12 cellular contexts compared by ENCODE assay signal in genomic region chr4:26204249-26204825, GRCh38.
A peak's percentile ranks its signal among the peaks of the same experiment; 100 is the strongest.
DNase-seq lines count a peak whose midpoint lies in the region; ATAC-seq, FAIRE-seq and TF ChIP-seq lines count a peak whose summit lies in the region.
"Had no signal": no experiment of that assay in that cellular context is flagged by ENCODE, and none has a peak within 500 bp of the region (broad histone marks: within the 10 kb centered on the region; RNA-seq: fewer than 3 reads in every experiment).

No MANE protein-coding gene starts in this region.

- no peak overlapping the region for H3K4me2 ChIP-seq in K562 (ENCODE audit: insufficient read depth, low read length)

- H2AFZ ChIP-seq in K562 (ENCODE audit: low read depth, low read length): no peak overlapping the region

- H4K20me1 ChIP-seq in K562 (replicated peaks; ENCODE audit: control insufficient read depth, insufficient read depth, low read length): no peaks in the 10 kb centered on the region

- intact Hi-C loops in left ventricle myocardium superior (cut with micrococcal nuclease) (no loop called here), left cardiac atrium (cut with DNase I) (no loop called here), K562 (cut with micrococcal nuclease) (no loop called here), upper lobe of right lung (cut with DNase I) (no loop called here)

- TF ChIP-seq EP300 in K562 (IDR thresholded peaks at IDR 0.05; ENCODE audit: low read length): no peak

- TF ChIP-seq POLR2A in NB4 (IDR thresholded peaks at IDR 0.05; ENCODE audit: extremely low read depth, insufficient read length) (no peak), K562 (conservative IDR thresholded peaks at IDR 0.05) (no peak)

- H3K4me3 ChIP-seq in NB4 (ENCODE audit: low read depth, low read length) (no peak overlapping the region), K562 (no peak overlapping the region), upper lobe of right lung (no peak overlapping the region)
- H3K4me3 ChIP-seq: lower lobe of right lung had no signal

- H3K9me3 ChIP-seq in K562 (replicated peaks; ENCODE audit: control insufficient read depth, insufficient read depth, low read depth, low read length) (no peaks in the 10 kb centered on the region), upper lobe of right lung (no peaks in the 10 kb centered on the region)
- H3K9me3 ChIP-seq: lower lobe of right lung had no signal

- H3K36me3 ChIP-seq in K562 (ENCODE audit: control insufficient read depth, insufficient read depth, low read length): no peaks in the 10 kb centered on the region
- no peaks in the 10 kb centered on the region for H3K36me3 ChIP-seq in upper lobe of right lung
- H3K36me3 ChIP-seq: lower lobe of right lung had no signal

- H3K4me1 ChIP-seq in K562 (replicated peaks in 1 of 2; ENCODE audit: control insufficient read depth in 2 of 2, insufficient read depth in 2 of 2, low read length in 2 of 2): no peaks in the 10 kb centered on the region
- H3K4me1 ChIP-seq in upper lobe of right lung: no peaks in the 10 kb centered on the region

- CTCF ChIA-PET in K562 (lab: Yijun Ruan, JAX; ENCODE audit: low intra/inter-chr PET ratio): no interaction called here

- in situ Hi-C loops in K562 (cut with MboI): no loop called here

- DNase-seq in left ventricle myocardium superior (no peak), left cardiac atrium (no peak), NB4 (ENCODE audit: low read depth) (peak; percentile 98), K562 (ENCODE audit: extremely low read depth in 1 of 4, low spot score in 3 of 4) (no peak), upper lobe of right lung (no peak), RPMI8226 (no peak)
- DNase-seq: AML-193, GOT3, lower lobe of right lung, NCI-H2227 treated with DMSO at 0.1 percent for 48 hours had no signal

- no peak for FAIRE-seq in K562 (lab: Jason Lieb, UNC)

- BruUV-seq in K562 (replicated peaks; lab: Mats Ljungman, UMichigan): no TSS peak

- no peaks in the 10 kb centered on the region for H3K79me2 ChIP-seq in K562 (ENCODE audit: control insufficient read depth, insufficient read depth, low read length)

- H3K27ac ChIP-seq in K562 (ENCODE audit: extremely low read depth, low read depth, low read length) (no peak overlapping the region), upper lobe of right lung (no peak overlapping the region)
- H3K27ac ChIP-seq: lower lobe of right lung had no signal

- 2% methylated on average over 8 of the region's 8 CpGs for WGBS in K562 (ENCODE audit: insufficient coverage, low coverage, missing lambda C conversion rate)

- ATAC-seq in left ventricle myocardium superior (peak; percentile 55), left cardiac atrium (no peak), K562 (no peak), upper lobe of right lung (peak; percentile 23), HG02970 (IDR thresholded peaks at IDR 0.05; ENCODE audit: low FRiP score, unreplicated experiment) (no peak), HG03342 (IDR thresholded peaks at IDR 0.05; ENCODE audit: unreplicated experiment) (no peak)

- no peak for TF ChIP-seq RAD21 in K562 (CRISPR knock-in tag; conservative IDR thresholded peaks at IDR 0.05 in 1 of 2, IDR thresholded peaks at IDR 0.05 in 1 of 2)

- no peaks in the 10 kb centered on the region for H3K9me1 ChIP-seq in K562 (ENCODE audit: control insufficient read depth, insufficient read depth, low read length)

- H3K27me3 ChIP-seq in K562 (ENCODE audit: control insufficient read depth in 2 of 2, insufficient read depth in 2 of 2, low read length in 2 of 2): peaks cover 4 to 19% of the 10 kb centered on the region in 2 experiments; a peak in 4 of 5 replicates
- H3K27me3 ChIP-seq in upper lobe of right lung: no peaks in the 10 kb centered on the region

- TF ChIP-seq CTCF in NB4 (IDR thresholded peaks at IDR 0.05; ENCODE audit: low read depth, low read length): no peak
- no peak for TF ChIP-seq CTCF in K562 (IDR thresholded peaks at IDR 0.05 in 2 of 3, conservative IDR thresholded peaks at IDR 0.05 in 1 of 3; ENCODE audit: insufficient read depth in 2 of 3, low read depth in 1 of 3, low read length in 3 of 3)
- TF ChIP-seq CTCF in upper lobe of right lung (IDR thresholded peaks at IDR 0.05): no peak

- POLR2A ChIA-PET in K562 (lab: Yijun Ruan, JAX): interaction anchor here (0.5 to 0.7 kb wide), 3 partner anchors 9 to 269 kb away, joined by 3 read pairs; no protein-coding TSS in a partner anchor

- H3K9ac ChIP-seq in K562 (ENCODE audit: insufficient read depth in 1 of 2, low read depth in 2 of 2, low read length in 2 of 2): no peak overlapping the region

TF ChIP-seq in K562, 482 proteins besides CTCF, POLR2A, EP300 and RAD21:
- TF ChIP-seq MAX (CRISPR knock-in tag; IDR thresholded peaks at IDR 0.05) (no peak), ZSCAN29 (IDR thresholded peaks at IDR 0.05) (0 out of 2 replicates have a peak, but pooled peaks have one; percentile 26)

Comparison
In these comparisons a context has a peak if more than half of its experiments do, and no peak if none do; other contexts are left out.
1. ATAC-seq: peak in left ventricle myocardium superior (single experiment) and upper lobe of right lung (single experiment); none in left cardiac atrium (0 of 2), K562 (single experiment), HG02970 (single experiment) and HG03342 (single experiment).